ENCODE assay signal across 1 cellular context in the genomic region with DNA sequence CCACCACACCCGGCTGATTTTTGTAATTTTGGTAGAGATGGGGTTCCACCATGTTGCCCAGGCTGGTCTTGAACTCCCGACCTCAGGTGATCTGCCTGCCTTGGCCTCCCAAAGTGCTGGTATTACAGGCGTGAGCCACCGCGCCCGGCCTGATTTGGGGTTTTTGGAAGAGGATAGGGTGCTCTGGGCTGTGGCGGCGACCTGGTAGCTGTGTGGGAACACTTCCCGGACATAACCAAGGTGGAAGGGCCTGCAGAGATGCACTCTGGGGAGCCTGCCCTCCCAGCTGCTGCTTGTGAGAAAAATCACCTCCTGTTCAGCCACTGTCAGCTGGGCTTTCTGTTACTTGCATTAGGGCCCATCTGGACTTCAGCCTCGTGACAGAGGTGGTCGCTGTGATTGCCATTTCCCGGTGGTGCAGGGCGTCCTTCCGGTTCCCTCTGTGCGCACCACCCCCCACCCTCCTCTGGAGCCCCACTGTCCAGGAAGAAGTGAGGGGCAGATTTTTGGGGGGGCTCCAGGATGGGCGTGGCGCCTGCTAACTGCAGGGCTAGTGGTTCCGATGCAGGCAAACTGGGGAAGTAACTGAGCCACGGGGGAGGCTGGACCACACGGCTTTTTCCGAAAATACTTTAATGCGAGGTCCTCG.
TF ChIP-seq lines count a peak whose summit lies in the region.

No MANE protein-coding gene starts in this region.

TF ChIP-seq in SK-N-SH, 30 proteins besides CTCF, POLR2A, EP300 and RAD21:
- TF ChIP-seq GABPA (IDR thresholded peaks at IDR 0.05; ENCODE audit: low read depth) (no peak), GATA2 (CRISPR knock-in tag; IDR thresholded peaks at IDR 0.05) (no peak), NFIC (IDR thresholded peaks at IDR 0.05; ENCODE audit: borderline replicate concordance) (no peak), POLR2AphosphoS5 (IDR thresholded peaks at IDR 0.05; ENCODE audit: low read depth, low read length) (no peak), FOXM1 (IDR thresholded peaks at IDR 0.05; ENCODE audit: low read depth) (no peak), TAF1 (IDR thresholded peaks at IDR 0.05; ENCODE audit: borderline replicate concordance, low read depth, low read length) (no peak), YY1 (IDR thresholded peaks at IDR 0.05; ENCODE audit: low read depth) (no peak), RCOR1 (IDR thresholded peaks at IDR 0.05; ENCODE audit: low read length) (no peak), EZH2phosphoT487 (IDR thresholded peaks at IDR 0.05; ENCODE audit: borderline replicate concordance, low read depth) (no peak), JUND (IDR thresholded peaks at IDR 0.05) (no peak), CHD2 (IDR thresholded peaks at IDR 0.05; ENCODE audit: low read length, partially characterized antibody) (no peak)
- TF ChIP-seq, protein P1, sequence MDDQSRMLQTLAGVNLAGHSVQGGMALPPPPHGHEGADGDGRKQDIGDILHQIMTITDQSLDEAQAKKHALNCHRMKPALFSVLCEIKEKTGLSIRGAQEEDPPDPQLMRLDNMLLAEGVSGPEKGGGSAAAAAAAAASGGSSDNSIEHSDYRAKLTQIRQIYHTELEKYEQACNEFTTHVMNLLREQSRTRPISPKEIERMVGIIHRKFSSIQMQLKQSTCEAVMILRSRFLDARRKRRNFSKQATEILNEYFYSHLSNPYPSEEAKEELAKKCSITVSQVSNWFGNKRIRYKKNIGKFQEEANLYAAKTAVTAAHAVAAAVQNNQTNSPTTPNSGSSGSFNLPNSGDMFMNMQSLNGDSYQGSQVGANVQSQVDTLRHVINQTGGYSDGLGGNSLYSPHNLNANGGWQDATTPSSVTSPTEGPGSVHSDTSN (IDR thresholded peaks at IDR 0.05), result no peak
- TF ChIP-seq, protein P2, sequence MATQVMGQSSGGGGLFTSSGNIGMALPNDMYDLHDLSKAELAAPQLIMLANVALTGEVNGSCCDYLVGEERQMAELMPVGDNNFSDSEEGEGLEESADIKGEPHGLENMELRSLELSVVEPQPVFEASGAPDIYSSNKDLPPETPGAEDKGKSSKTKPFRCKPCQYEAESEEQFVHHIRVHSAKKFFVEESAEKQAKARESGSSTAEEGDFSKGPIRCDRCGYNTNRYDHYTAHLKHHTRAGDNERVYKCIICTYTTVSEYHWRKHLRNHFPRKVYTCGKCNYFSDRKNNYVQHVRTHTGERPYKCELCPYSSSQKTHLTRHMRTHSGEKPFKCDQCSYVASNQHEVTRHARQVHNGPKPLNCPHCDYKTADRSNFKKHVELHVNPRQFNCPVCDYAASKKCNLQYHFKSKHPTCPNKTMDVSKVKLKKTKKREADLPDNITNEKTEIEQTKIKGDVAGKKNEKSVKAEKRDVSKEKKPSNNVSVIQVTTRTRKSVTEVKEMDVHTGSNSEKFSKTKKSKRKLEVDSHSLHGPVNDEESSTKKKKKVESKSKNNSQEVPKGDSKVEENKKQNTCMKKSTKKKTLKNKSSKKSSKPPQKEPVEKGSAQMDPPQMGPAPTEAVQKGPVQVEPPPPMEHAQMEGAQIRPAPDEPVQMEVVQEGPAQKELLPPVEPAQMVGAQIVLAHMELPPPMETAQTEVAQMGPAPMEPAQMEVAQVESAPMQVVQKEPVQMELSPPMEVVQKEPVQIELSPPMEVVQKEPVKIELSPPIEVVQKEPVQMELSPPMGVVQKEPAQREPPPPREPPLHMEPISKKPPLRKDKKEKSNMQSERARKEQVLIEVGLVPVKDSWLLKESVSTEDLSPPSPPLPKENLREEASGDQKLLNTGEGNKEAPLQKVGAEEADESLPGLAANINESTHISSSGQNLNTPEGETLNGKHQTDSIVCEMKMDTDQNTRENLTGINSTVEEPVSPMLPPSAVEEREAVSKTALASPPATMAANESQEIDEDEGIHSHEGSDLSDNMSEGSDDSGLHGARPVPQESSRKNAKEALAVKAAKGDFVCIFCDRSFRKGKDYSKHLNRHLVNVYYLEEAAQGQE (IDR thresholded peaks at IDR 0.05; ENCODE audit: low read depth, low read length), result no peak
- TF ChIP-seq, protein P3, sequence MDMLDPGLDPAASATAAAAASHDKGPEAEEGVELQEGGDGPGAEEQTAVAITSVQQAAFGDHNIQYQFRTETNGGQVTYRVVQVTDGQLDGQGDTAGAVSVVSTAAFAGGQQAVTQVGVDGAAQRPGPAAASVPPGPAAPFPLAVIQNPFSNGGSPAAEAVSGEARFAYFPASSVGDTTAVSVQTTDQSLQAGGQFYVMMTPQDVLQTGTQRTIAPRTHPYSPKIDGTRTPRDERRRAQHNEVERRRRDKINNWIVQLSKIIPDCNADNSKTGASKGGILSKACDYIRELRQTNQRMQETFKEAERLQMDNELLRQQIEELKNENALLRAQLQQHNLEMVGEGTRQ (IDR thresholded peaks at IDR 0.05; ENCODE audit: borderline replicate concordance, low read depth, low read length), result no peak
- TF ChIP-seq, protein P4, sequence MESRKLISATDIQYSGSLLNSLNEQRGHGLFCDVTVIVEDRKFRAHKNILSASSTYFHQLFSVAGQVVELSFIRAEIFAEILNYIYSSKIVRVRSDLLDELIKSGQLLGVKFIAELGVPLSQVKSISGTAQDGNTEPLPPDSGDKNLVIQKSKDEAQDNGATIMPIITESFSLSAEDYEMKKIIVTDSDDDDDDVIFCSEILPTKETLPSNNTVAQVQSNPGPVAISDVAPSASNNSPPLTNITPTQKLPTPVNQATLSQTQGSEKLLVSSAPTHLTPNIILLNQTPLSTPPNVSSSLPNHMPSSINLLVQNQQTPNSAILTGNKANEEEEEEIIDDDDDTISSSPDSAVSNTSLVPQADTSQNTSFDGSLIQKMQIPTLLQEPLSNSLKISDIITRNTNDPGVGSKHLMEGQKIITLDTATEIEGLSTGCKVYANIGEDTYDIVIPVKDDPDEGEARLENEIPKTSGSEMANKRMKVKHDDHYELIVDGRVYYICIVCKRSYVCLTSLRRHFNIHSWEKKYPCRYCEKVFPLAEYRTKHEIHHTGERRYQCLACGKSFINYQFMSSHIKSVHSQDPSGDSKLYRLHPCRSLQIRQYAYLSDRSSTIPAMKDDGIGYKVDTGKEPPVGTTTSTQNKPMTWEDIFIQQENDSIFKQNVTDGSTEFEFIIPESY (IDR thresholded peaks at IDR 0.05; ENCODE audit: borderline replicate concordance, low read depth), result no peak
